ENCODE assay signal across 20 cellular contexts in genomic region chr21:33256019-33256418, GRCh38. TPM values are rescaled to one million over a fixed set of nuclear protein-coding genes. Genes with fewer than 3 reads are reported as not detected.
DNase-seq lines count a peak whose midpoint lies in the region; ATAC-seq, FAIRE-seq and TF ChIP-seq lines count a peak whose summit lies in the region.
"Had no signal": no experiment of that assay in that cellular context is flagged by ENCODE, and none has a peak within 500 bp of the region (broad histone marks: within the 10 kb centered on the region; RNA-seq: fewer than 3 reads in every experiment).

No MANE protein-coding gene starts in this region.

- no peak for ATAC-seq in HG02884 (IDR thresholded peaks at IDR 0.05; ENCODE audit: unreplicated experiment)
- ATAC-seq: left lung had no signal

- no peaks in the 10 kb centered on the region for H3K9me3 Mint-ChIP-seq in activated CD4-positive, alpha-beta T cell treated with anti-CD3 and anti-CD28 coated beads, Interleukin-2, amount 10 ng/mL, durations not matched to agents 24 days and 14 days
- H3K9me3 Mint-ChIP-seq in endothelial cell (ENCODE audit: unreplicated experiment) = no peaks in the 10 kb centered on the region

- peaks cover 40% of the 10 kb centered on the region for H3K4me1 Mint-ChIP-seq in activated CD4-positive, alpha-beta T cell treated with anti-CD3 and anti-CD28 coated beads, Interleukin-2, amount 10 ng/mL, durations not matched to agents 24 days and 14 days
- peaks cover 13% of the 10 kb centered on the region for H3K4me1 Mint-ChIP-seq in endothelial cell (ENCODE audit: unreplicated experiment)
- H3K4me1 Mint-ChIP-seq: nephron had no signal

- H3K4me3 ChIP-seq in GM23248 = no peak overlapping the region
- H3K4me3 ChIP-seq: left lung, ovary, right atrium auricular region, thyroid gland had no signal

- intact Hi-C loops in activated CD4-positive, alpha-beta T cell treated with anti-CD3 and anti-CD28 coated beads, Interleukin-2, amount 10 ng/mL, durations not matched to agents 24 days and 14 days (cut with micrococcal nuclease) = loop anchor here (1.0 to 5.0 kb wide), 3 partner anchors 17 to 126 kb away; no protein-coding TSS in a partner anchor

- peak overlapping the region; percentile 67 for H3K27ac Mint-ChIP-seq in activated CD4-positive, alpha-beta T cell treated with anti-CD3 and anti-CD28 coated beads, Interleukin-2, amount 10 ng/mL, durations not matched to agents 24 days and 14 days
- no peak overlapping the region for H3K27ac Mint-ChIP-seq in endothelial cell (ENCODE audit: unreplicated experiment)
- H3K27ac Mint-ChIP-seq: nephron had no signal

- WGBS in GM23248 (ENCODE audit: low coverage in 1 of 2, low lambda C conversion rate in 2 of 2, missing lambda C conversion rate in 2 of 2), 2 experiments = 83 to 85% methylated on average over 6 of the region's 6 CpGs

- H3K9me3 ChIP-seq in GM23248 (ENCODE audit: low read depth) = no peaks in the 10 kb centered on the region
- H3K9me3 ChIP-seq: left lung, ovary, right atrium auricular region, thyroid gland had no signal

- no peak overlapping the region for H3K4me2 ChIP-seq in GM23248 (ENCODE audit: unreplicated experiment)

- peaks cover 10% of the 10 kb centered on the region for H3K4me1 ChIP-seq in GM23248 (ENCODE audit: insufficient read depth)
- H3K4me1 ChIP-seq: right atrium auricular region, thyroid gland had no signal

- H3K27me3 ChIP-seq in GM23248 (replicated peaks; ENCODE audit: insufficient read depth) = no peaks in the 10 kb centered on the region
- H3K27me3 ChIP-seq: left lung, ovary, right atrium auricular region, thyroid gland had no signal

- peaks cover 82% of the 10 kb centered on the region for H3K36me3 Mint-ChIP-seq in activated CD4-positive, alpha-beta T cell treated with anti-CD3 and anti-CD28 coated beads, Interleukin-2, amount 10 ng/mL, durations not matched to agents 24 days and 14 days (ENCODE audit: low read depth)
- peaks cover 53% of the 10 kb centered on the region for H3K36me3 Mint-ChIP-seq in endothelial cell (ENCODE audit: low read depth, unreplicated experiment)

- TF ChIP-seq CTCF in endothelial cell (IDR thresholded peaks at IDR 0.05; ENCODE audit: unreplicated experiment) = no peak
- no peak for TF ChIP-seq CTCF in D721Med (IDR thresholded peaks at IDR 0.05; ENCODE audit: insufficient read depth, missing control alignments)

- H4K20me1 ChIP-seq in GM23248 (ENCODE audit: insufficient read depth) = no peaks in the 10 kb centered on the region

- no peak for FAIRE-seq in D721Med (lab: Jason Lieb, UNC)

- H3K36me3 ChIP-seq in GM23248 (ENCODE audit: low read depth) = peaks cover 16% of the 10 kb centered on the region; the same call in 1 of the 2 replicates
- H3K36me3 ChIP-seq: ovary, thyroid gland had no signal

- DNase-seq in activated CD4-positive, alpha-beta T cell treated with anti-CD3 and anti-CD28 coated beads, Interleukin-2, amount 10 ng/mL, durations not matched to agents 24 days and 14 days = no peak
- DNase-seq in activated CD4-positive, alpha-beta T cell treated with anti-CD3 and anti-CD28 coated beads for 1 hour = no peak
- DNase-seq in stimulated activated naive CD4-positive, alpha-beta T cell treated with Interleukin-2 at 50 U/mL for 16 hours (lab: John Stamatoyannopoulos, UW) = peak; percentile 19
- no peak for DNase-seq in stimulated activated naive CD4-positive, alpha-beta T cell (lab: John Stamatoyannopoulos, UW)
- DNase-seq in endothelial cell (ENCODE audit: low spot score) (no peak), GM23248 (no peak), D721Med (ENCODE audit: insufficient read length, low spot score) (no peak)
- DNase-seq: activated effector memory CD4-positive, alpha-beta T cell treated with anti-CD3 and anti-CD28 coated beads, Interleukin-2, amount 50 U/mL, for 16 hours; aorta; erythroblast; foreskin fibroblast; KBM-7; left lung; NCI-H146; NCI-H524 treated with DMSO at 0.1 percent for 48 hours; ovary; thyroid gland had no signal

- no peak overlapping the region for H3K27ac ChIP-seq in GM23248
- H3K27ac ChIP-seq: left lung, ovary, right atrium auricular region, thyroid gland had no signal

- H3K27me3 Mint-ChIP-seq in activated CD4-positive, alpha-beta T cell treated with anti-CD3 and anti-CD28 coated beads, Interleukin-2, amount 10 ng/mL, durations not matched to agents 24 days and 14 days = no peaks in the 10 kb centered on the region
- peaks cover 3% of the 10 kb centered on the region for H3K27me3 Mint-ChIP-seq in endothelial cell (ENCODE audit: unreplicated experiment)

- H3K9me2 ChIP-seq in GM23248 (ENCODE audit: insufficient read depth) = no peaks in the 10 kb centered on the region

- no peaks in the 10 kb centered on the region for H3K79me2 ChIP-seq in GM23248 (ENCODE audit: insufficient read depth)

- no peak overlapping the region for H3K4me3 Mint-ChIP-seq in activated CD4-positive, alpha-beta T cell treated with anti-CD3 and anti-CD28 coated beads, Interleukin-2, amount 10 ng/mL, durations not matched to agents 24 days and 14 days
- peak overlapping the region; percentile 17 for H3K4me3 Mint-ChIP-seq in endothelial cell (ENCODE audit: unreplicated experiment)
- H3K4me3 Mint-ChIP-seq: nephron had no signal

- H3F3A ChIP-seq in GM23248 (ENCODE audit: insufficient read depth) = peaks cover 14% of the 10 kb centered on the region

- H3K9ac ChIP-seq in GM23248 = no peak overlapping the region

- in situ Hi-C loops in GM23248 (cut with MboI) = no loop called here

- no peak overlapping the region for H2AFZ ChIP-seq in GM23248

RNA-seq across cellular contexts. Expression of gene IL10RB, which starts 10.1 kb away (rescaled TPM):
- total RNA-seq in activated CD4-positive, alpha-beta T cell treated with anti-CD3 and anti-CD28 coated beads, Interleukin-2, amount 10 ng/mL, durations not matched to agents 24 days and 14 days = 21.1 and 24.0 TPM in 2 replicates
- total RNA-seq in endothelial cell (ENCODE audit: unreplicated experiment) = 13.0 TPM
- 49.3 and 50.6 TPM in 2 replicates for total RNA-seq in GM23248 (2014; rRNA removed; shearing (Covaris generic))
- polyA plus RNA-seq in GM23248 (2016; fragmentation: Nextera tagmentation; extraction: Ambion mirVana) = 52.4 and 56.8 TPM in 2 replicates

RNA-seq across cellular contexts. Expression of gene IFNAR2, which starts 26.3 kb away (rescaled TPM):
- 35.2 and 36.7 TPM in 2 replicates for total RNA-seq in activated CD4-positive, alpha-beta T cell treated with anti-CD3 and anti-CD28 coated beads, Interleukin-2, amount 10 ng/mL, durations not matched to agents 24 days and 14 days
- 21.3 TPM for total RNA-seq in endothelial cell (ENCODE audit: unreplicated experiment)
- total RNA-seq in GM23248 (2014; rRNA removed; shearing (Covaris generic)) = 4.0 and 4.3 TPM in 2 replicates
- polyA plus RNA-seq in GM23248 (2016; fragmentation: Nextera tagmentation; extraction: Ambion mirVana) = 19.1 and 21.8 TPM in 2 replicates
